Comparison of ENCODE assay signal across 8 cellular contexts in genomic region chr19:41940443-41941409, GRCh38. TPM values are rescaled to one million over a fixed set of nuclear protein-coding genes. Genes with fewer than 3 reads are reported as not detected.
A peak's percentile ranks its signal among the peaks of the same experiment; 100 is the strongest.
DNase-seq lines count a peak whose midpoint lies in the region; ATAC-seq and TF ChIP-seq lines count a peak whose summit lies in the region.

No MANE protein-coding gene starts in this region.

- DNase-seq in OCI-LY7 (ENCODE audit: low spot score) (no peak), trophoblast cell (no peak), NCI-H226 (no peak), epidermal melanocyte (ENCODE audit: insufficient read length, low spot score) (no peak)

- no peaks in the 10 kb centered on the region for H4K20me1 ChIP-seq in OCI-LY7 (ENCODE audit: insufficient read depth, low read length)

- no peaks in the 10 kb centered on the region for H3K36me3 ChIP-seq in ES-I3 (ENCODE audit: insufficient read depth, low read length)
- no peaks in the 10 kb centered on the region for H3K36me3 ChIP-seq in OCI-LY7 (ENCODE audit: insufficient read depth, low read length)
- H3K36me3 ChIP-seq in endocrine pancreas (ENCODE audit: control insufficient read depth, insufficient read depth, low read length) = no peaks in the 10 kb centered on the region
- no peaks in the 10 kb centered on the region for H3K36me3 ChIP-seq in trophoblast cell (ENCODE audit: control insufficient read depth in 1 of 2, insufficient read depth in 2 of 2, low read length in 2 of 2)

- H2BK12ac ChIP-seq in trophoblast cell (ENCODE audit: low read length) = no peak overlapping the region

- no peak overlapping the region for H2BK120ac ChIP-seq in trophoblast cell (ENCODE audit: insufficient read depth, low read length, poor library complexity)

- WGBS in trophoblast cell (ENCODE audit: extremely low coverage, insufficient coverage, insufficient read length) = no CpG with 5 or more reads among the region's 72 CpGs

- H3K4me2 ChIP-seq in OCI-LY7 (ENCODE audit: low read length) (peak overlapping the region; percentile 82), trophoblast cell (ENCODE audit: low read length) (peak overlapping the region; percentile 54)

- no peak overlapping the region for H2BK5ac ChIP-seq in trophoblast cell (ENCODE audit: low read depth, low read length, poor library complexity)

- POLR2A ChIA-PET in OCI-LY7 (lab: Charles Lee) = no interaction called here

- H2AFZ ChIP-seq in OCI-LY7 (ENCODE audit: low read length) = peak overlapping the region; percentile 21; the same call in 1 of the 2 replicates
- peak overlapping the region; percentile 48 for H2AFZ ChIP-seq in trophoblast cell (ENCODE audit: insufficient read depth, low read length, poor library complexity)

- no peak overlapping the region for H3K14ac ChIP-seq in trophoblast cell (ENCODE audit: low read length)

- intact Hi-C loops in OCI-LY7 (cut with micrococcal nuclease; ENCODE audit: unreplicated experiment) = loop anchor here (10.0 kb wide), 1 partner anchor 396 kb away; no protein-coding TSS in a partner anchor

- no peaks in the 10 kb centered on the region for H3K9me2 ChIP-seq in OCI-LY7 (ENCODE audit: insufficient read depth, low read length)

- H3K18ac ChIP-seq in trophoblast cell (ENCODE audit: low read length) = no peak overlapping the region

- H2AK5ac ChIP-seq in trophoblast cell (ENCODE audit: low read length) = no peak overlapping the region

- H3K4me3 ChIP-seq in OCI-LY7 (ENCODE audit: low read depth, low read length, poor library complexity, severe bottlenecking) = peak overlapping the region; percentile 71
- no peak overlapping the region for H3K4me3 ChIP-seq in endocrine pancreas (ENCODE audit: control insufficient read depth, insufficient read depth, low read length)
- peak overlapping the region; percentile 25 for H3K4me3 ChIP-seq in trophoblast cell (ENCODE audit: low read depth, low read length)

- H3K79me1 ChIP-seq in trophoblast cell (ENCODE audit: low read length) = no peaks in the 10 kb centered on the region

- H3K23ac ChIP-seq in trophoblast cell (ENCODE audit: low read length) = no peak overlapping the region

- H3K4ac ChIP-seq in trophoblast cell (ENCODE audit: low read depth, low read length) = no peak overlapping the region

- H4K8ac ChIP-seq in trophoblast cell (ENCODE audit: low read depth, low read length) = no peak overlapping the region

- H3K27me3 ChIP-seq in endocrine pancreas (ENCODE audit: control insufficient read depth, insufficient read depth, low read length) (no peaks in the 10 kb centered on the region), trophoblast cell (ENCODE audit: insufficient read depth, low read length) (peaks cover 30% of the 10 kb centered on the region)

- CTCF ChIA-PET in OCI-LY7 (lab: Charles Lee; ENCODE audit: unreplicated experiment) = interaction anchor here (0.5 kb wide), 1 partner anchor 9 kb away, joined by 7 read pairs; no protein-coding TSS in a partner anchor

- H3K9ac ChIP-seq in ES-I3 (ENCODE audit: low read depth, low read length) (peak overlapping the region; percentile 71), endocrine pancreas (ENCODE audit: control insufficient read depth, insufficient read depth, low read length) (peak overlapping the region; percentile 65), trophoblast cell (ENCODE audit: low read length) (no peak overlapping the region)

- no peak overlapping the region for H4K12ac ChIP-seq in trophoblast cell (ENCODE audit: low read depth, low read length)

- peaks cover 6% of the 10 kb centered on the region; the same call in 1 of the 2 replicates for H3K79me2 ChIP-seq in OCI-LY7 (ENCODE audit: insufficient read depth, low read depth, low read length)
- H3K79me2 ChIP-seq in trophoblast cell (ENCODE audit: control insufficient read depth, insufficient read depth, low read length, poor library complexity) = no peaks in the 10 kb centered on the region

- BruUV-seq in OCI-LY7 (replicated peaks; lab: Mats Ljungman, UMichigan) = no TSS peak

- TF ChIP-seq CTCF in OCI-LY7 (conservative IDR thresholded peaks at IDR 0.05; ENCODE audit: low read length) = peak; percentile 36; the same call in 1 of the 2 replicates

- ATAC-seq in GM21526 (IDR thresholded peaks at IDR 0.05; ENCODE audit: low FRiP score, unreplicated experiment) (no peak), GM21529 (IDR thresholded peaks at IDR 0.05; ENCODE audit: unreplicated experiment) (no peak)

- H3K9me3 ChIP-seq in ES-I3 (ENCODE audit: control insufficient read depth, insufficient read depth, low read length) = no peaks in the 10 kb centered on the region
- no peaks in the 10 kb centered on the region for H3K9me3 ChIP-seq in OCI-LY7 (ENCODE audit: low read length)
- H3K9me3 ChIP-seq in endocrine pancreas (ENCODE audit: control insufficient read depth, low read length) = no peaks in the 10 kb centered on the region
- no peaks in the 10 kb centered on the region for H3K9me3 ChIP-seq in trophoblast cell (ENCODE audit: insufficient read depth, low read depth, low read length)

- H3K4me1 ChIP-seq in ES-I3 (ENCODE audit: insufficient read depth, low read length) (peaks cover 4% of the 10 kb centered on the region; the same call in 1 of the 2 replicates), OCI-LY7 (ENCODE audit: insufficient read depth, low read length, poor library complexity, severe bottlenecking) (peaks cover 80% of the 10 kb centered on the region), endocrine pancreas (ENCODE audit: control insufficient read depth, insufficient read depth, low read length) (no peaks in the 10 kb centered on the region), trophoblast cell (ENCODE audit: control insufficient read depth in 1 of 2, insufficient read depth in 2 of 2, low read length in 2 of 2) (peaks cover 3 to 4% of the 10 kb centered on the region in 2 experiments)

- peak overlapping the region; percentile 80 for H3K27ac ChIP-seq in OCI-LY7 (ENCODE audit: low read depth, low read length, poor library complexity, severe bottlenecking)
- H3K27ac ChIP-seq in trophoblast cell (ENCODE audit: low read depth, low read length) = no peak overlapping the region

- no peak overlapping the region for H4K91ac ChIP-seq in trophoblast cell (ENCODE audit: low read depth, low read length)

RNA-seq across cellular contexts. Expression of gene ERFL, which starts 12.5 kb away (rescaled TPM):
- total RNA-seq in OCI-LY7 (2014; rRNA removed; shearing (Covaris generic)) = 1.6 and 1.9 TPM in 2 replicates
- 5.9 and 6.8 TPM in 2 replicates for total RNA-seq in OCI-LY7 (2022)
- 0.27 and 0.31 TPM in 2 replicates for polyA plus RNA-seq in trophoblast cell (2013)

RNA-seq across cellular contexts. Expression of gene RABAC1, which starts 18.4 kb away (rescaled TPM):
- 161 and 171 TPM in 2 replicates for total RNA-seq in OCI-LY7 (2014; rRNA removed; shearing (Covaris generic))
- 167 and 191 TPM in 2 replicates for total RNA-seq in OCI-LY7 (2022)
- 169 and 176 TPM in 2 replicates for polyA plus RNA-seq in trophoblast cell (2013)

RNA-seq across cellular contexts. Expression of gene ATP1A3, which starts 53.3 kb away (rescaled TPM):
- 3.1 and 9.3 TPM in 2 replicates for total RNA-seq in OCI-LY7 (2014; rRNA removed; shearing (Covaris generic))
- 33.0 and 33.3 TPM in 2 replicates for total RNA-seq in OCI-LY7 (2022)
- 0.11 and 0.12 TPM in 2 replicates for polyA plus RNA-seq in trophoblast cell (2013)

RNA-seq across cellular contexts. Expression of gene ARHGEF1, which starts 57.7 kb away (rescaled TPM):
- total RNA-seq in OCI-LY7 (2014; rRNA removed; shearing (Covaris generic)) = 74.9 and 96.9 TPM in 2 replicates
- total RNA-seq in OCI-LY7 (2022) = 297 and 318 TPM in 2 replicates
- polyA plus RNA-seq in trophoblast cell (2013) = 65.5 and 67.8 TPM in 2 replicates
